28 cellular contexts compared by ENCODE assay signal in genomic region chr9:91917436-91917835, GRCh38. TPM values are rescaled to one million over a fixed set of nuclear protein-coding genes. Genes with fewer than 3 reads are reported as not detected.
"Had no signal": no experiment of that assay in that cellular context is flagged by ENCODE, and none has a peak within 500 bp of the region (broad histone marks: within the 10 kb centered on the region; RNA-seq: fewer than 3 reads in every experiment).

No MANE protein-coding gene starts in this region.

- H3K4me1 Mint-ChIP-seq: activated CD4-positive, alpha-beta T cell treated with anti-CD3 and anti-CD28 coated beads for 36 hours; activated CD8-positive, alpha-beta memory T cell treated with anti-CD3 and anti-CD28 coated beads, Interleukin-2, amount 10 ng/mL, durations not matched to agents 7 days and 5 days; activated naive CD4-positive, alpha-beta T cell treated with anti-CD3 and anti-CD28 coated beads, Interleukin-2, amount 10 ng/mL, durations not matched to agents 7 days and 5 days; activated naive CD8-positive, alpha-beta T cell treated with anti-CD3 and anti-CD28 coated beads, Interleukin-2, amount 10 ng/mL, durations not matched to agents 7 days and 5 days had no signal

- H3K9me3 Mint-ChIP-seq: activated CD4-positive, alpha-beta memory T cell treated with anti-CD3 and anti-CD28 coated beads for 36 hours; activated CD4-positive, alpha-beta T cell treated with anti-CD3 and anti-CD28 coated beads, Interleukin-2, amount 10 ng/mL, durations not matched to agents 24 days and 14 days; activated naive CD4-positive, alpha-beta T cell treated with anti-CD3 and anti-CD28 coated beads, Interleukin-2, amount 10 ng/mL, durations not matched to agents 7 days and 5 days; activated naive CD4-positive, alpha-beta T cell treated with anti-CD3 and anti-CD28 coated beads, Interleukin-2, amount 50 U/mL, for 72 hours; activated naive CD8-positive, alpha-beta T cell treated with anti-CD3 and anti-CD28 coated beads, Interleukin-2, amount 10 ng/mL, durations not matched to agents 7 days and 5 days; activated T-helper 1 cell treated with anti-CD3 and anti-CD28 coated beads, Interleukin-12 subunit alpha, Interleukin-12 subunit beta, Interleukin-2, Interleukin-4 antibody, amounts not matched to agents 30 ng/mL and 10 ng/mL and 1 ng/mL, durations not matched to agents 14 hours and 24 hours and 36 hours; effector memory CD8-positive, alpha-beta T cell had no signal

- H3K36me3 ChIP-seq: brain microvascular endothelial cell had no signal

- H3K27ac Mint-ChIP-seq: activated CD4-positive, alpha-beta memory T cell treated with anti-CD3 and anti-CD28 coated beads for 36 hours; activated CD4-positive, alpha-beta T cell treated with anti-CD3 and anti-CD28 coated beads for 36 hours; activated CD4-positive, alpha-beta T cell treated with anti-CD3 and anti-CD28 coated beads, Interleukin-2, amount 10 ng/mL, durations not matched to agents 24 days and 14 days; activated CD8-positive, alpha-beta memory T cell treated with anti-CD3 and anti-CD28 coated beads, Interleukin-2, amount 10 ng/mL, durations not matched to agents 7 days and 5 days; activated CD8-positive, alpha-beta T cell treated with anti-CD3 and anti-CD28 coated beads, Interleukin-2, amount 10 ng/mL, durations not matched to agents 7 days and 5 days; activated naive CD4-positive, alpha-beta T cell treated with anti-CD3 and anti-CD28 coated beads, Interleukin-2, amount 10 ng/mL, durations not matched to agents 7 days and 5 days; activated naive CD4-positive, alpha-beta T cell treated with anti-CD3 and anti-CD28 coated beads, Interleukin-2, amount 50 U/mL, for 72 hours; activated naive CD8-positive, alpha-beta T cell treated with anti-CD3 and anti-CD28 coated beads, Interleukin-2, amount 10 ng/mL, durations not matched to agents 7 days and 5 days; activated T-helper 1 cell treated with anti-CD3 and anti-CD28 coated beads, Interleukin-12 subunit alpha, Interleukin-12 subunit beta, Interleukin-2, Interleukin-4 antibody, amounts not matched to agents 30 ng/mL and 10 ng/mL and 1 ng/mL, durations not matched to agents 14 hours and 24 hours and 36 hours; effector memory CD8-positive, alpha-beta T cell had no signal

- H3K36me3 Mint-ChIP-seq: activated CD4-positive, alpha-beta memory T cell treated with anti-CD3 and anti-CD28 coated beads for 36 hours; activated CD8-positive, alpha-beta memory T cell treated with anti-CD3 and anti-CD28 coated beads, Interleukin-2, amount 10 ng/mL, durations not matched to agents 7 days and 5 days; activated naive CD4-positive, alpha-beta T cell treated with anti-CD3 and anti-CD28 coated beads, Interleukin-2, amount 10 ng/mL, durations not matched to agents 7 days and 5 days; activated naive CD4-positive, alpha-beta T cell treated with anti-CD3 and anti-CD28 coated beads, Interleukin-2, amount 50 U/mL, for 72 hours; activated naive CD8-positive, alpha-beta T cell treated with anti-CD3 and anti-CD28 coated beads, Interleukin-2, amount 10 ng/mL, durations not matched to agents 7 days and 5 days had no signal

- H3K27ac ChIP-seq: brain microvascular endothelial cell, epithelial cell of prostate had no signal

- H3K27me3 ChIP-seq: brain microvascular endothelial cell had no signal

- DNase-seq: activated CD4-positive, alpha-beta memory T cell treated with anti-CD3 and anti-CD28 coated beads for 36 hours; activated CD4-positive, alpha-beta T cell treated with anti-CD3 and anti-CD28 coated beads for 36 hours; activated CD4-positive, alpha-beta T cell treated with anti-CD3 and anti-CD28 coated beads, Interleukin-2, amount 10 ng/mL, durations not matched to agents 24 days and 14 days; activated CD4-positive, CD25-positive, alpha-beta regulatory T cell; activated CD4-positive, CD25-positive, alpha-beta regulatory T cell treated with anti-CD3 and anti-CD28 coated beads, Interleukin-2, amount 50 U/mL, for 72 hours; activated CD8-positive, alpha-beta memory T cell treated with anti-CD3 and anti-CD28 coated beads, Interleukin-2, amount 10 ng/mL, durations not matched to agents 7 days and 5 days; activated CD8-positive, alpha-beta memory T cell treated with anti-CD3 and anti-CD28 coated beads, Interleukin-2, amount 50 U/mL, for 4 hours; activated CD8-positive, alpha-beta T cell treated with anti-CD3 and anti-CD28 coated beads, Interleukin-2, amount 10 ng/mL, durations not matched to agents 7 days and 5 days; activated gamma-delta T cell; activated naive CD4-positive, alpha-beta T cell; activated naive CD4-positive, alpha-beta T cell treated with anti-CD3 and anti-CD28 coated beads, Interleukin-2, amount 10 ng/mL, durations not matched to agents 7 days and 5 days; activated naive CD8-positive, alpha-beta T cell treated with anti-CD3 and anti-CD28 coated beads, Interleukin-2, amount 10 ng/mL, durations not matched to agents 7 days and 5 days; activated T-cell treated with anti-CD3 and anti-CD28 coated beads, Interleukin-2, amount 50 U/mL, for 1 hour; activated T-cell treated with anti-CD3 and anti-CD28 coated beads, Interleukin-2, amount 50 U/mL, for 48 hours; brain microvascular endothelial cell; caudate nucleus; cortex of kidney; dermis blood vessel endothelial cell; effector CD4-positive, alpha-beta T cell; effector memory CD8-positive, alpha-beta T cell; foreskin fibroblast; T-helper 1 cell; T-helper 2 cell had no signal

- ATAC-seq: activated CD4-positive, alpha-beta T cell treated with anti-CD3 and anti-CD28 coated beads for 36 hours; activated CD8-positive, alpha-beta memory T cell treated with anti-CD3 and anti-CD28 coated beads, Interleukin-2, amount 10 ng/mL, durations not matched to agents 7 days and 5 days; activated CD8-positive, alpha-beta T cell treated with anti-CD3 and anti-CD28 coated beads, Interleukin-2, amount 10 ng/mL, durations not matched to agents 7 days and 5 days; activated naive CD4-positive, alpha-beta T cell treated with anti-CD3 and anti-CD28 coated beads, Interleukin-2, amount 50 U/mL, for 72 hours; effector memory CD8-positive, alpha-beta T cell had no signal

- H3K4me3 Mint-ChIP-seq: activated CD4-positive, alpha-beta memory T cell treated with anti-CD3 and anti-CD28 coated beads for 36 hours; activated CD4-positive, alpha-beta T cell treated with anti-CD3 and anti-CD28 coated beads for 36 hours; activated CD4-positive, alpha-beta T cell treated with anti-CD3 and anti-CD28 coated beads, Interleukin-2, amount 10 ng/mL, durations not matched to agents 24 days and 14 days; activated CD8-positive, alpha-beta memory T cell treated with anti-CD3 and anti-CD28 coated beads, Interleukin-2, amount 10 ng/mL, durations not matched to agents 7 days and 5 days; activated CD8-positive, alpha-beta T cell treated with anti-CD3 and anti-CD28 coated beads, Interleukin-2, amount 10 ng/mL, durations not matched to agents 7 days and 5 days; activated naive CD4-positive, alpha-beta T cell treated with anti-CD3 and anti-CD28 coated beads, Interleukin-2, amount 10 ng/mL, durations not matched to agents 7 days and 5 days; activated naive CD8-positive, alpha-beta T cell treated with anti-CD3 and anti-CD28 coated beads, Interleukin-2, amount 10 ng/mL, durations not matched to agents 7 days and 5 days; activated T-helper 1 cell treated with anti-CD3 and anti-CD28 coated beads, Interleukin-12 subunit alpha, Interleukin-12 subunit beta, Interleukin-2, Interleukin-4 antibody, amounts not matched to agents 30 ng/mL and 10 ng/mL and 1 ng/mL, durations not matched to agents 14 hours and 24 hours and 36 hours; effector memory CD8-positive, alpha-beta T cell had no signal

RNA-seq across cellular contexts. Expression of gene ROR2, which starts 32.6 kb away (rescaled TPM):
- total RNA-seq: activated CD4-positive, alpha-beta T cell treated with anti-CD3 and anti-CD28 coated beads for 36 hours; activated CD8-positive, alpha-beta memory T cell treated with anti-CD3 and anti-CD28 coated beads for 36 hours; activated naive CD4-positive, alpha-beta T cell treated with anti-CD3 and anti-CD28 coated beads, Interleukin-2, amount 50 U/mL, for 72 hours; endothelial cell of umbilical vein had no signal
- polyA plus RNA-seq: endothelial cell of umbilical vein had no signal
